1 cellular context compared by ENCODE assay signal in genomic region chr1:54807756-54808155, GRCh38.
TF ChIP-seq lines count a peak whose summit lies in the region.

No MANE protein-coding gene starts in this region.

TF ChIP-seq in HCT116, 20 proteins besides CTCF, POLR2A, EP300 and RAD21 (continued from another document):
- TF ChIP-seq REST (IDR thresholded peaks at IDR 0.05; ENCODE audit: low read depth) (no peak), SP1 (IDR thresholded peaks at IDR 0.05; ENCODE audit: low read depth) (no peak), TCF7L2 (IDR thresholded peaks at IDR 0.05; ENCODE audit: borderline replicate concordance, extremely low read depth, insufficient read depth, insufficient read length) (no peak), JUND (IDR thresholded peaks at IDR 0.05) (no peak), CEBPB (IDR thresholded peaks at IDR 0.05; ENCODE audit: low read depth) (no peak), ZBTB33 (IDR thresholded peaks at IDR 0.05; ENCODE audit: extremely low read depth, insufficient replicate concordance, low read length) (no peak), POLR2AphosphoS5 (IDR thresholded peaks at IDR 0.05; ENCODE audit: low read depth, low read length) (no peak), ATF3 (IDR thresholded peaks at IDR 0.05) (no peak), SIN3A (IDR thresholded peaks at IDR 0.05; ENCODE audit: low read depth) (no peak), ELF1 (IDR thresholded peaks at IDR 0.05; ENCODE audit: borderline replicate concordance, low read depth) (no peak), CBX3 (IDR thresholded peaks at IDR 0.05; ENCODE audit: low read depth) (no peak), ZNF274 (IDR thresholded peaks at IDR 0.05; ENCODE audit: low read depth, low read length) (no peak), EGR1 (IDR thresholded peaks at IDR 0.05; ENCODE audit: low read depth) (no peak), EZH2phosphoT487 (IDR thresholded peaks at IDR 0.05; ENCODE audit: borderline replicate concordance) (no peak), ZFX (IDR thresholded peaks at IDR 0.05) (no peak), EZH2 (IDR thresholded peaks at IDR 0.05) (no peak), FOSL1 (IDR thresholded peaks at IDR 0.05; ENCODE audit: low read depth) (no peak)
